ENCODE assay signal across 1 cellular context in the genomic region with DNA sequence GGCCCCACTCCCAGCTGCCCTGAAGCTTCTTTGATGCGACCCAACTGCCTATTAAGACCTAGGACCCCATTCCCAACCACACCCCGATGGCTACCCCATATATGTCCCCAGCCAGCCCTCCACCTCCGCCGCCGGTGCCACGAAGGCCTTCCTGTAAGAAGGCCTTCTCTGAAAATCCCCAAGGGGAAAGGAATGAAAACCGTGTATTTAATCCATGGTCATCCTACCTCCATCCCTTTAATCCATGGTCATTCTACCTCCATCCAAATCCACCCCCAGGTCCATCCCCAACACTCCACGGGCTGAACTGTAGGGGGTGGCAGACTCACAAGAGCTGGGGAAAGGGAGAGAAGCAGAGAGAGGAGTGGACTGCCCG.
TF ChIP-seq lines count a peak whose summit lies in the region.

No MANE protein-coding gene starts in this region.

TF ChIP-seq in H1, 55 proteins besides CTCF, POLR2A, EP300 and RAD21:
- TF ChIP-seq ATF2 (IDR thresholded peaks at IDR 0.05; ENCODE audit: low read length) (no peak), CHD2 (IDR thresholded peaks at IDR 0.05; ENCODE audit: low read length) (no peak), JUN (IDR thresholded peaks at IDR 0.05; ENCODE audit: low read depth, low read length) (no peak), CREB1 (IDR thresholded peaks at IDR 0.05) (no peak), RNF2 (IDR thresholded peaks at IDR 0.05; ENCODE audit: borderline replicate concordance, low read depth, low read length, missing control alignments, poor library complexity, severe bottlenecking) (no peak), HDAC2 (IDR thresholded peaks at IDR 0.05; ENCODE audit: borderline replicate concordance in 1 of 2, low read depth in 2 of 2, low read length in 2 of 2) (no peak), KDM1A (IDR thresholded peaks at IDR 0.05; ENCODE audit: borderline replicate concordance, low read length) (no peak), CBX8 (IDR thresholded peaks at IDR 0.05; ENCODE audit: borderline replicate concordance, low read depth, low read length) (no peak), PHF8 (conservative IDR thresholded peaks at IDR 0.05; ENCODE audit: low read depth, low read length) (no peak), SUZ12 (IDR thresholded peaks at IDR 0.05; ENCODE audit: low read length) (no peak), SP1 (IDR thresholded peaks at IDR 0.05; ENCODE audit: low read depth, low read length) (no peak)
- TF ChIP-seq, protein P1, sequence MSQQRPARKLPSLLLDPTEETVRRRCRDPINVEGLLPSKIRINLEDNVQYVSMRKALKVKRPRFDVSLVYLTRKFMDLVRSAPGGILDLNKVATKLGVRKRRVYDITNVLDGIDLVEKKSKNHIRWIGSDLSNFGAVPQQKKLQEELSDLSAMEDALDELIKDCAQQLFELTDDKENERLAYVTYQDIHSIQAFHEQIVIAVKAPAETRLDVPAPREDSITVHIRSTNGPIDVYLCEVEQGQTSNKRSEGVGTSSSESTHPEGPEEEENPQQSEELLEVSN (IDR thresholded peaks at IDR 0.05) = no peak
